23 cellular contexts compared by ENCODE assay signal in the genomic region with DNA sequence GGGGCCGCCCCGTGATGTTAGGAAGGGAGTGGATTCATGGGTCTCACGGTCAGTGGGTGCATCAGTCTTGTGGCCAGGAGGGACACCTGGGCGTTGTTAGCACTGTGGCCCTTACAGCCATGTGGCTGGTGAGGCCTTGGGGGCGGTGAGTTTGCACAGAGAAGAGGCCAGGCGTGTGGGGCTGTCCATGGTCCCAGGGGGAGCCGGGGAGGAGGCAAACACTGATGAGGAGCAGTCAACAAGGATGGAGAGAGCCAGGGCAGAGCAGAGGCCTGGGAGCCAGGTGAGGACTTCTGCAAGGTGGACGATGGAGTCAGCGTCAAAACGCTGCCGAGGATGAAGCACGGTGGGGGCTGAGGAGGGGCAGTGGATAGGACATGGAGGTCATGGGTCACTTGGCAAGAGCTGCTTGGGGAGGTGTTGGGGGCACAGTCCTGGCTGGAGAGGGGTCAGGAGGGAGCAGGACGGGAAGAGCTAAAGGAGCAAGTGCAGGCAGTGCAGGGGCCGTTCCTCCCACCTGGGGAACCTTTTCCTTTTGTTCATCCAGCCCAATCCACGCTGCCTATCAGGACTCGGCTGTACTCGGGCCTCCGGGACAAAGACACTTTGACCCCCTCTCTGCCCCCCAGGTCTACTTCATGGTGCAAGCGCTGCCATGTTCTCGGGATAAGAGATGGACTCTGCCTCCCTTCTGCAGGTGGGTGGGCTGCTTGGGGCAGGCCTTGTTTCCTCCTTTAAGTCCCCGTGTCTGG.
"Had no signal": no experiment of that assay in that cellular context is flagged by ENCODE, and none has a peak within 500 bp of the region (broad histone marks: within the 10 kb centered on the region; RNA-seq: fewer than 3 reads in every experiment).

No MANE protein-coding gene starts in this region.

- H3K27me3 ChIP-seq: right lobe of liver, upper lobe of right lung had no signal

- ATAC-seq: esophagus mucosa; left lobe of liver; lower lobe of right lung; right lobe of liver; stimulated activated effector memory CD8-positive, alpha-beta T cell treated with anti-CD3 and anti-CD28 coated beads, Interleukin-12 subunit alpha, Interleukin-12 subunit beta, amount 100 ng/mL, for 72 hours; stimulated activated naive CD8-positive, alpha-beta T cell treated with anti-CD3 and anti-CD28 coated beads, Interleukin-15, Interleukin-2, amounts not matched to agents 100 U/mL and 50 U/mL, for 24 hours; upper lobe of right lung had no signal

- H3K36me3 ChIP-seq: heart left ventricle, lower lobe of right lung, prostate gland, right lobe of liver, tibial artery, upper lobe of right lung had no signal

- FAIRE-seq: frontal cortex, islet of Langerhans had no signal

- H3K27ac ChIP-seq: dorsolateral prefrontal cortex, heart left ventricle, lower lobe of right lung, parathyroid adenoma, prostate gland, right lobe of liver, tibial artery, upper lobe of right lung had no signal

- DNase-seq: cortex of kidney; dorsolateral prefrontal cortex; effector CD8-positive, alpha-beta T cell; hypothalamus; lower lobe of right lung; midbrain; occipital lobe; right lobe of liver; stimulated activated CD4-positive, alpha-beta T cell treated with anti-CD3 and anti-CD28 coated beads, Interleukin-4, amount 100 ng/mL, for 1 hour; stimulated activated CD8-positive, alpha-beta memory T cell treated with anti-CD3 and anti-CD28 coated beads, Interleukin-4, amount 100 ng/mL, for 48 hours; stimulated activated naive CD8-positive, alpha-beta T cell treated with anti-CD3 and anti-CD28 coated beads, Interleukin-15, Interleukin-2, amounts not matched to agents 100 U/mL and 50 U/mL, for 24 hours; tibial artery; upper lobe of right lung had no signal

- H3K9me3 ChIP-seq: heart left ventricle, lower lobe of right lung, prostate gland, right lobe of liver, tibial artery, upper lobe of right lung had no signal

- H3K4me3 ChIP-seq: dorsolateral prefrontal cortex, heart left ventricle, lower lobe of right lung, prostate gland, right lobe of liver, tibial artery, upper lobe of right lung had no signal

- H3K9me3 Mint-ChIP-seq: memory B cell; natural killer cell treated with Interleukin-12 subunit alpha and Interleukin-12 subunit beta and Interleukin-15 and Interleukin-18, amount 100 ng/mL, for 72 hours; stimulated activated effector memory CD8-positive, alpha-beta T cell treated with anti-CD3 and anti-CD28 coated beads, Interleukin-12 subunit alpha, Interleukin-12 subunit beta, amount 100 ng/mL, for 72 hours had no signal

- H3K36me3 Mint-ChIP-seq: memory B cell; natural killer cell treated with Interleukin-12 subunit alpha and Interleukin-12 subunit beta and Interleukin-15 and Interleukin-18, amount 100 ng/mL, for 72 hours; stimulated activated effector memory CD8-positive, alpha-beta T cell treated with anti-CD3 and anti-CD28 coated beads, Interleukin-12 subunit alpha, Interleukin-12 subunit beta, amount 100 ng/mL, for 72 hours had no signal

- H3K27ac Mint-ChIP-seq: memory B cell; natural killer cell treated with Interleukin-12 subunit alpha and Interleukin-12 subunit beta and Interleukin-15 and Interleukin-18, amount 100 ng/mL, for 72 hours had no signal

- H3K4me1 Mint-ChIP-seq: memory B cell had no signal

- H3K4me3 Mint-ChIP-seq: memory B cell; natural killer cell treated with Interleukin-12 subunit alpha and Interleukin-12 subunit beta and Interleukin-15 and Interleukin-18, amount 100 ng/mL, for 72 hours; stimulated activated effector memory CD8-positive, alpha-beta T cell treated with anti-CD3 and anti-CD28 coated beads, Interleukin-12 subunit alpha, Interleukin-12 subunit beta, amount 100 ng/mL, for 72 hours had no signal

- H3K4me1 ChIP-seq: heart left ventricle, lower lobe of right lung, parathyroid adenoma, prostate gland, right lobe of liver, tibial artery, upper lobe of right lung had no signal
